In the genomic region with DNA sequence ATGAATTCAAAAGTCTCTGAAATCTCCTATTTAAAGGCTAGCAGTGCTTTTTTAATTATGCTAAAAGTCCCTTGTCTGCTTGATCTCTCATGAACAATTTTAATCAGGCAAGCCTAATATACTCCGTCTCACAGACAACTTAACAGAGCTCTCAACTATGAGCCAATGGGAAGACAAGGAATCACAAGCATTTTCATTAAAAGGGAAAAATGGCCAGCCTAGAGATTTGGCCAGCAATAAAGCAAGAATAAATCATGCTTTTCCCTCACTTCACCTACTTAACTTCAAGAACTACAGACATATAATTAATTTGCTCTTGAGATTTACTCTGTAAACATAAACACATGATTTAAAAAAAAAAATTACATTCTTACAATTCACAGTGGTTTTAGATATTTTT, we compare ENCODE assay signal across 18 cellular contexts.
DNase-seq lines count a peak whose midpoint lies in the region; ATAC-seq, FAIRE-seq and TF ChIP-seq lines count a peak whose summit lies in the region.
"Had no signal": no experiment of that assay in that cellular context is flagged by ENCODE, and none has a peak within 500 bp of the region (broad histone marks: within the 10 kb centered on the region; RNA-seq: fewer than 3 reads in every experiment).

No MANE protein-coding gene starts in this region.

- peaks cover 11% of the 10 kb centered on the region for H3K9me3 Mint-ChIP-seq in neural crest cell

- no peak for TF ChIP-seq CTCF in SK-N-SH (IDR thresholded peaks at IDR 0.05)
- TF ChIP-seq CTCF in neural crest cell (conservative IDR thresholded peaks at IDR 0.05), result no peak

- intact Hi-C loops in Right ventricle myocardium inferior (cut with DNase I), result no loop called here

- H3K36me3 ChIP-seq in SK-N-SH (replicated peaks in 1 of 2; ENCODE audit: control insufficient read depth in 1 of 2, insufficient read depth in 2 of 2, low read length in 1 of 2) (no peaks in the 10 kb centered on the region), MG63 (no peaks in the 10 kb centered on the region)
- H3K36me3 ChIP-seq: BE2C had no signal

- no peak for ATAC-seq in Right ventricle myocardium inferior
- ATAC-seq: A549 had no signal

- no peaks in the 10 kb centered on the region for H3K79me2 ChIP-seq in SK-N-SH (ENCODE audit: insufficient read depth)

- peak; percentile 91 for DNase-seq in DMS79 (lab: John Stamatoyannopoulos, UW)
- DNase-seq in SK-N-SH, result no peak
- DNase-seq in neural crest cell (ENCODE audit: low read depth, low spot score), result no peak
- DNase-seq in Right ventricle myocardium inferior (ENCODE audit: missing footprints), result no peak
- no peak for DNase-seq in SIG-M5 (lab: John Stamatoyannopoulos, UW)
- no peak for DNase-seq in MG63
- DNase-seq: BE2C, GOT3, HCEC 1CT, KBM-7, NCI-H1092 treated with DMSO at 0.1 percent for 48 hours, NCI-H2029 treated with DMSO at 0.1 percent for 48 hours, NCI-H2171 treated with DMSO at 0.1 percent for 48 hours, NCI-H524 treated with DMSO at 0.1 percent for 48 hours, RPMI8226, SHP77 treated with DMSO at 0.1 percent for 48 hours had no signal

- H4K20me1 ChIP-seq in SK-N-SH (ENCODE audit: insufficient read depth), result no peaks in the 10 kb centered on the region

- 0 out of 2 replicates have a peak overlapping the region, but pooled peaks have one; percentile 2 for H3K4me2 ChIP-seq in SK-N-SH
- H3K4me2 ChIP-seq: A549 had no signal

- CTCF ChIA-PET in SK-N-SH (lab: Yijun Ruan, JAX), result no interaction called here

- H2AFZ ChIP-seq in SK-N-SH (ENCODE audit: low read depth), result no peak overlapping the region

- 42% methylated on average over 1 of the region's 1 CpG for WGBS in SK-N-SH (ENCODE audit: low lambda C conversion rate)

- no peak for TF ChIP-seq EP300 in SK-N-SH (IDR thresholded peaks at IDR 0.05; ENCODE audit: borderline replicate concordance in 1 of 2, low read depth in 1 of 2, low read length in 1 of 2)

- peak overlapping the region; percentile 45 for H3K27ac Mint-ChIP-seq in neural crest cell (ENCODE audit: unreplicated experiment)

- peaks cover 40% of the 10 kb centered on the region for H3K4me1 Mint-ChIP-seq in neural crest cell

- TF ChIP-seq RAD21 in SK-N-SH (IDR thresholded peaks at IDR 0.05; ENCODE audit: low read length), result no peak

- no peaks in the 10 kb centered on the region for H3K9me3 ChIP-seq in SK-N-SH
- H3K9me3 ChIP-seq in MG63, result no peaks in the 10 kb centered on the region
- H3K9me3 ChIP-seq: A549, BE2C had no signal

- H3K27me3 ChIP-seq in SK-N-SH (ENCODE audit: insufficient read depth) (no peaks in the 10 kb centered on the region), MG63 (no peaks in the 10 kb centered on the region)
- H3K27me3 ChIP-seq: BE2C had no signal

- peaks cover 4% of the 10 kb centered on the region for H3F3A ChIP-seq in SK-N-SH (replicated peaks; ENCODE audit: insufficient read depth)

- no peaks in the 10 kb centered on the region for H3K27me3 Mint-ChIP-seq in neural crest cell (ENCODE audit: low read depth)

- POLR2A ChIA-PET in SK-N-SH (lab: Yijun Ruan, JAX), result no interaction called here

- H3K4me1 ChIP-seq in SK-N-SH (ENCODE audit: control insufficient read depth in 1 of 2, insufficient read depth in 2 of 2, low read depth in 1 of 2, low read length in 1 of 2), result peaks cover 0 to 3% of the 10 kb centered on the region in 2 experiments; a peak in 1 of 4 replicates
- H3K4me1 ChIP-seq: A549, BE2C had no signal

- peaks cover 29% of the 10 kb centered on the region for H3K36me3 Mint-ChIP-seq in neural crest cell (ENCODE audit: low read depth)

- H3K27ac ChIP-seq in SK-N-SH (ENCODE audit: low read depth in 2 of 2, low read length in 1 of 2), result peak overlapping the region; percentile 10 to 81; a peak in 2 of 4 replicates
- H3K27ac ChIP-seq: A549 had no signal

- no peak overlapping the region for H3K9ac ChIP-seq in SK-N-SH

- H3K4me3 Mint-ChIP-seq in neural crest cell, result no peak overlapping the region

- H3K4me3 ChIP-seq in SK-N-SH (ENCODE audit: low read depth in 2 of 2, low read length in 1 of 2) (no peak overlapping the region; a peak in 1 of 4 replicates), MG63 (no peak overlapping the region)
- H3K4me3 ChIP-seq: A549 had no signal

- FAIRE-seq in endometrium (lab: Jason Lieb, UNC), result peak; percentile 21
- FAIRE-seq: A549 had no signal

- H3K9me2 ChIP-seq in SK-N-SH, result no peaks in the 10 kb centered on the region

TF ChIP-seq in SK-N-SH, 30 proteins besides CTCF, POLR2A, EP300 and RAD21:
- TF ChIP-seq SIN3A (IDR thresholded peaks at IDR 0.05; ENCODE audit: borderline replicate concordance, low read depth, low read length), result no peak
- TF ChIP-seq NRF1 (IDR thresholded peaks at IDR 0.05; ENCODE audit: low read depth, low read length), result no peak
- no peak for TF ChIP-seq MEF2A (IDR thresholded peaks at IDR 0.05; ENCODE audit: borderline replicate concordance, low read depth)
- TF ChIP-seq NFIC (IDR thresholded peaks at IDR 0.05; ENCODE audit: borderline replicate concordance), result no peak
- TF ChIP-seq, protein P1, sequence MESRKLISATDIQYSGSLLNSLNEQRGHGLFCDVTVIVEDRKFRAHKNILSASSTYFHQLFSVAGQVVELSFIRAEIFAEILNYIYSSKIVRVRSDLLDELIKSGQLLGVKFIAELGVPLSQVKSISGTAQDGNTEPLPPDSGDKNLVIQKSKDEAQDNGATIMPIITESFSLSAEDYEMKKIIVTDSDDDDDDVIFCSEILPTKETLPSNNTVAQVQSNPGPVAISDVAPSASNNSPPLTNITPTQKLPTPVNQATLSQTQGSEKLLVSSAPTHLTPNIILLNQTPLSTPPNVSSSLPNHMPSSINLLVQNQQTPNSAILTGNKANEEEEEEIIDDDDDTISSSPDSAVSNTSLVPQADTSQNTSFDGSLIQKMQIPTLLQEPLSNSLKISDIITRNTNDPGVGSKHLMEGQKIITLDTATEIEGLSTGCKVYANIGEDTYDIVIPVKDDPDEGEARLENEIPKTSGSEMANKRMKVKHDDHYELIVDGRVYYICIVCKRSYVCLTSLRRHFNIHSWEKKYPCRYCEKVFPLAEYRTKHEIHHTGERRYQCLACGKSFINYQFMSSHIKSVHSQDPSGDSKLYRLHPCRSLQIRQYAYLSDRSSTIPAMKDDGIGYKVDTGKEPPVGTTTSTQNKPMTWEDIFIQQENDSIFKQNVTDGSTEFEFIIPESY (IDR thresholded peaks at IDR 0.05; ENCODE audit: borderline replicate concordance, low read depth), result no peak
- no peak for TF ChIP-seq YY1 (IDR thresholded peaks at IDR 0.05; ENCODE audit: low read depth)
- TF ChIP-seq FOSL2 (IDR thresholded peaks at IDR 0.05; ENCODE audit: borderline replicate concordance, low read depth), result no peak
- TF ChIP-seq, protein P2, sequence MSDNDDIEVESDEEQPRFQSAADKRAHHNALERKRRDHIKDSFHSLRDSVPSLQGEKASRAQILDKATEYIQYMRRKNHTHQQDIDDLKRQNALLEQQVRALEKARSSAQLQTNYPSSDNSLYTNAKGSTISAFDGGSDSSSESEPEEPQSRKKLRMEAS (IDR thresholded peaks at IDR 0.05; ENCODE audit: low read depth), result no peak
- TF ChIP-seq MXI1 (IDR thresholded peaks at IDR 0.05; ENCODE audit: low read depth, low read length), result no peak
- no peak for TF ChIP-seq JUND (IDR thresholded peaks at IDR 0.05)
- no peak for TF ChIP-seq ELF1 (IDR thresholded peaks at IDR 0.05)
- TF ChIP-seq, protein P3, sequence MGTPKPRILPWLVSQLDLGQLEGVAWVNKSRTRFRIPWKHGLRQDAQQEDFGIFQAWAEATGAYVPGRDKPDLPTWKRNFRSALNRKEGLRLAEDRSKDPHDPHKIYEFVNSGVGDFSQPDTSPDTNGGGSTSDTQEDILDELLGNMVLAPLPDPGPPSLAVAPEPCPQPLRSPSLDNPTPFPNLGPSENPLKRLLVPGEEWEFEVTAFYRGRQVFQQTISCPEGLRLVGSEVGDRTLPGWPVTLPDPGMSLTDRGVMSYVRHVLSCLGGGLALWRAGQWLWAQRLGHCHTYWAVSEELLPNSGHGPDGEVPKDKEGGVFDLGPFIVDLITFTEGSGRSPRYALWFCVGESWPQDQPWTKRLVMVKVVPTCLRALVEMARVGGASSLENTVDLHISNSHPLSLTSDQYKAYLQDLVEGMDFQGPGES (IDR thresholded peaks at IDR 0.05; ENCODE audit: low read depth, low read length), result no peak
- no peak for TF ChIP-seq SMC3 (IDR thresholded peaks at IDR 0.05; ENCODE audit: low read depth, low read length)
- TF ChIP-seq TEAD4 (IDR thresholded peaks at IDR 0.05; ENCODE audit: borderline replicate concordance, insufficient read depth), result no peak
- TF ChIP-seq FOXJ3 (CRISPR knock-in tag; IDR thresholded peaks at IDR 0.05), result no peak
- no peak for TF ChIP-seq TCF12 (IDR thresholded peaks at IDR 0.05)
- no peak for TF ChIP-seq CHD2 (IDR thresholded peaks at IDR 0.05; ENCODE audit: low read length, partially characterized antibody)
- TF ChIP-seq RFX5 (IDR thresholded peaks at IDR 0.05; ENCODE audit: low read length), result no peak
- TF ChIP-seq, protein P4, sequence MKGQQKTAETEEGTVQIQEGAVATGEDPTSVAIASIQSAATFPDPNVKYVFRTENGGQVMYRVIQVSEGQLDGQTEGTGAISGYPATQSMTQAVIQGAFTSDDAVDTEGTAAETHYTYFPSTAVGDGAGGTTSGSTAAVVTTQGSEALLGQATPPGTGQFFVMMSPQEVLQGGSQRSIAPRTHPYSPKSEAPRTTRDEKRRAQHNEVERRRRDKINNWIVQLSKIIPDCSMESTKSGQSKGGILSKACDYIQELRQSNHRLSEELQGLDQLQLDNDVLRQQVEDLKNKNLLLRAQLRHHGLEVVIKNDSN (IDR thresholded peaks at IDR 0.05; ENCODE audit: borderline replicate concordance, low read depth), result no peak
TF ChIP-seq in SK-N-SH: peak in this region for 0.
